ENCODE assay signal across 18 cellular contexts in genomic region chr16:54026456-54026855, GRCh38.
DNase-seq lines count a peak whose midpoint lies in the region; TF ChIP-seq lines count a peak whose summit lies in the region.
"Had no signal": no experiment of that assay in that cellular context is flagged by ENCODE, and none has a peak within 500 bp of the region (broad histone marks: within the 10 kb centered on the region; RNA-seq: fewer than 3 reads in every experiment).

No MANE protein-coding gene starts in this region.

- H3K23ac ChIP-seq in mesenchymal stem cell (ENCODE audit: low read length in 2 of 2) (no peak overlapping the region), mesendoderm (ENCODE audit: low read length) (no peak overlapping the region)

- H3K27me3 Mint-ChIP-seq in Calu3 (ENCODE audit: unreplicated experiment) (no peaks in the 10 kb centered on the region), osteocyte (ENCODE audit: unreplicated experiment) (no peaks in the 10 kb centered on the region)
- H3K27me3 Mint-ChIP-seq: CD8-positive, alpha-beta memory T cell; stimulated activated naive CD8-positive, alpha-beta T cell treated with anti-CD3 and anti-CD28 coated beads, Interleukin-15, amount 100 ng/mL, for 72 hours had no signal

- H3K4me2 ChIP-seq in mammary epithelial cell (ENCODE audit: insufficient read depth, low read depth, low read length) (no peak overlapping the region), mesenchymal stem cell (ENCODE audit: low read length, poor library complexity, severe bottlenecking) (no peak overlapping the region), mesendoderm (ENCODE audit: low read length) (no peak overlapping the region)
- H3K4me2 ChIP-seq: neural progenitor cell had no signal

- H3K9me3 ChIP-seq in mammary epithelial cell (replicated peaks; ENCODE audit: insufficient read depth, low read length) (peaks cover 12% of the 10 kb centered on the region), mesenchymal stem cell (ENCODE audit: control insufficient read depth, low read length) (peaks cover 8% of the 10 kb centered on the region), uterus (no peaks in the 10 kb centered on the region)

- H4K5ac ChIP-seq in mesendoderm (ENCODE audit: low read length) = no peak overlapping the region

- H2BK15ac ChIP-seq in mesenchymal stem cell (ENCODE audit: low read depth, poor library complexity, severe bottlenecking) (no peak overlapping the region), mesendoderm (replicated peaks; ENCODE audit: low read depth) (no peak overlapping the region)

- H4K20me1 ChIP-seq in mammary epithelial cell (ENCODE audit: insufficient read depth, low read length) = no peaks in the 10 kb centered on the region

- H3K4me1 Mint-ChIP-seq in Calu3 (ENCODE audit: low read depth, unreplicated experiment) (peaks cover 35% of the 10 kb centered on the region), osteocyte (ENCODE audit: unreplicated experiment) (peaks cover 2% of the 10 kb centered on the region)
- H3K4me1 Mint-ChIP-seq: CD8-positive, alpha-beta memory T cell; stimulated activated naive CD8-positive, alpha-beta T cell treated with anti-CD3 and anti-CD28 coated beads, Interleukin-15, amount 100 ng/mL, for 72 hours had no signal

- dilution Hi-C loops in mammary epithelial cell (cut with HindIII; ENCODE audit: low sequenced_read_pairs) = no loop called here

- DNase-seq in Calu3 = no peak
- DNase-seq in RPMI7951 (ENCODE audit: low read depth) = peak; percentile 5
- no peak for DNase-seq in mammary epithelial cell
- no peak for DNase-seq in mesenchymal stem cell
- no peak for DNase-seq in lower leg skin (ENCODE audit: low spot score in 2 of 2)
- DNase-seq in mesendoderm = no peak
- no peak for DNase-seq in uterus
- no peak for DNase-seq in osteocyte (ENCODE audit: extremely low spot score, unreplicated experiment)
- DNase-seq: activated T-cell treated with anti-CD3 and anti-CD28 coated beads, Interleukin-2, amount 50 U/mL, for 72 hours; CD8-positive, alpha-beta memory T cell; left colon; NCI-H1417 treated with DMSO at 0.1 percent for 48 hours; NCI-H524 treated with DMSO at 0.1 percent for 48 hours; spleen; stimulated activated CD4-positive, alpha-beta T cell treated with anti-CD3 and anti-CD28 coated beads, Interleukin-4, amount 100 ng/mL, for 24 hours; stimulated activated naive CD8-positive, alpha-beta T cell treated with anti-CD3 and anti-CD28 coated beads, Interleukin-15, amount 100 ng/mL, for 72 hours; transverse colon had no signal

- intact Hi-C loops in Calu3 (cut with micrococcal nuclease; ENCODE audit: unreplicated experiment) = no loop called here
- intact Hi-C loops in mammary epithelial cell (cut with micrococcal nuclease) = no loop called here
- intact Hi-C loops in lower leg skin (cut with DNase I; ENCODE audit: low total_unique reads) = no loop called here
- intact Hi-C loops in uterus (cut with DNase I; ENCODE audit: low total_unique reads) = no loop called here

- H4K8ac ChIP-seq in mesenchymal stem cell (ENCODE audit: low read length) (no peak overlapping the region), mesendoderm (ENCODE audit: low read depth, low read length) (no peak overlapping the region)

- H2AK5ac ChIP-seq in mesenchymal stem cell (ENCODE audit: low read length, severe bottlenecking) = no peak overlapping the region
- H2AK5ac ChIP-seq in mesendoderm (ENCODE audit: low read length) = no peak overlapping the region

- no peak overlapping the region for H3K9ac ChIP-seq in mammary epithelial cell (ENCODE audit: insufficient read depth, low read length)
- H3K9ac ChIP-seq in mesenchymal stem cell (ENCODE audit: low read length) = no peak overlapping the region
- H3K9ac ChIP-seq in mesendoderm (ENCODE audit: low read length) = no peak overlapping the region
- H3K9ac ChIP-seq: neural progenitor cell had no signal

- H3K4me1 ChIP-seq in mammary epithelial cell (ENCODE audit: insufficient read depth, low read length) (peaks cover 18% of the 10 kb centered on the region), mesenchymal stem cell (ENCODE audit: control insufficient read depth, insufficient read depth, low read depth, low read length) (no peaks in the 10 kb centered on the region), mesendoderm (ENCODE audit: control insufficient read depth, low read depth, low read length) (peaks cover 1% of the 10 kb centered on the region), uterus (no peaks in the 10 kb centered on the region)
- H3K4me1 ChIP-seq: spleen, transverse colon had no signal

- H3K79me1 ChIP-seq in mesenchymal stem cell (replicated peaks; ENCODE audit: low read length, poor library complexity, severe bottlenecking) (no peaks in the 10 kb centered on the region), mesendoderm (ENCODE audit: low read length) (no peaks in the 10 kb centered on the region)

- in situ Hi-C loops in mammary epithelial cell (cut with MboI; ENCODE audit: low sequenced_read_pairs in 2 of 2) = no loop called here

- TF ChIP-seq CTCF in Calu3 (IDR thresholded peaks at IDR 0.05; ENCODE audit: unreplicated experiment) = no peak
- TF ChIP-seq CTCF in mammary epithelial cell (conservative IDR thresholded peaks at IDR 0.05 in 1 of 2, IDR thresholded peaks at IDR 0.05 in 1 of 2; ENCODE audit: extremely low read depth in 1 of 2, insufficient read depth in 1 of 2, low read depth in 1 of 2, low read length in 2 of 2) = no peak
- TF ChIP-seq CTCF in lower leg skin (IDR thresholded peaks at IDR 0.05) = no peak
- TF ChIP-seq CTCF in uterus (IDR thresholded peaks at IDR 0.05) = no peak
- TF ChIP-seq CTCF in osteocyte (IDR thresholded peaks at IDR 0.05) = no peak

- no peak overlapping the region for H3K14ac ChIP-seq in mesenchymal stem cell (ENCODE audit: low read length in 2 of 2)

- H3K18ac ChIP-seq in mesenchymal stem cell (ENCODE audit: low read depth in 1 of 2, low read length in 2 of 2) (no peak overlapping the region), mesendoderm (ENCODE audit: low read length) (no peak overlapping the region)

- H2BK120ac ChIP-seq in mesenchymal stem cell (ENCODE audit: low read depth, low read length) (peak overlapping the region; percentile 43), mesendoderm (ENCODE audit: low read depth, low read length) (no peak overlapping the region)

- no peak overlapping the region for H2AFZ ChIP-seq in mammary epithelial cell (ENCODE audit: low read depth, low read length)
- H2AFZ ChIP-seq in mesenchymal stem cell (ENCODE audit: low read depth, low read length) = no peak overlapping the region
- H2AFZ ChIP-seq: neural progenitor cell had no signal

- H3K36me3 ChIP-seq in mammary epithelial cell (ENCODE audit: insufficient read depth, low read length) (no peaks in the 10 kb centered on the region), mesenchymal stem cell (ENCODE audit: control insufficient read depth in 1 of 2, insufficient read depth in 2 of 2, low read depth in 1 of 2, low read length in 2 of 2) (peaks cover 0 to 5% of the 10 kb centered on the region in 2 experiments), mesendoderm (ENCODE audit: control insufficient read depth, insufficient read depth, low read length) (no peaks in the 10 kb centered on the region), uterus (no peaks in the 10 kb centered on the region)

- H3K9me3 Mint-ChIP-seq in Calu3 (ENCODE audit: low read depth, unreplicated experiment) (peaks cover 6% of the 10 kb centered on the region), osteocyte (ENCODE audit: unreplicated experiment) (peaks cover 12% of the 10 kb centered on the region)

- peaks cover 5% of the 10 kb centered on the region for H3K36me3 Mint-ChIP-seq in Calu3 (ENCODE audit: insufficient read depth, unreplicated experiment)
- peaks cover 10% of the 10 kb centered on the region for H3K36me3 Mint-ChIP-seq in osteocyte (ENCODE audit: unreplicated experiment)

- 56% methylated on average over 1 of the region's 1 CpG for WGBS in mammary epithelial cell (ENCODE audit: low coverage, missing lambda C conversion rate)
- 67% methylated on average over 1 of the region's 1 CpG for WGBS in mesenchymal stem cell
- WGBS in lower leg skin, 2 donors = 57 to 61% methylated on average over 1 of the region's 1 CpG
- WGBS in mesendoderm (ENCODE audit: extremely low coverage, insufficient coverage, low lambda C conversion rate) = no CpG with 5 or more reads among the region's 1 CpG

- H3K4ac ChIP-seq in mesenchymal stem cell (ENCODE audit: low read depth in 1 of 2, low read length in 2 of 2) = no peak overlapping the region
- H3K4ac ChIP-seq in mesendoderm (ENCODE audit: low read depth, low read length) = no peak overlapping the region

- H3K56ac ChIP-seq in mesendoderm (ENCODE audit: low read length) = no peak overlapping the region

- TF ChIP-seq POLR2A in lower leg skin (IDR thresholded peaks at IDR 0.05) = no peak
- TF ChIP-seq POLR2A in uterus (IDR thresholded peaks at IDR 0.05) = no peak

- H3K27ac Mint-ChIP-seq in Calu3 (ENCODE audit: unreplicated experiment) = peak overlapping the region; percentile 55
- no peak overlapping the region for H3K27ac Mint-ChIP-seq in osteocyte (ENCODE audit: unreplicated experiment)
- H3K27ac Mint-ChIP-seq: activated T-cell treated with anti-CD3 and anti-CD28 coated beads, Interleukin-2, amount 50 U/mL, for 72 hours; CD8-positive, alpha-beta memory T cell; neural progenitor cell; stimulated activated naive CD8-positive, alpha-beta T cell treated with anti-CD3 and anti-CD28 coated beads, Interleukin-15, amount 100 ng/mL, for 72 hours had no signal

- H4K91ac ChIP-seq in mesenchymal stem cell (ENCODE audit: low read length) = no peak overlapping the region

- CTCF ChIA-PET in Calu3 (lab: Charles Lee) (no interaction called here), mammary epithelial cell (lab: Charles Lee; ENCODE audit: low non-redundant PET) (no interaction called here)

- H3K27ac ChIP-seq in mammary epithelial cell (ENCODE audit: insufficient read depth, low read depth, low read length) = peak overlapping the region; percentile 24
- no peak overlapping the region for H3K27ac ChIP-seq in mesenchymal stem cell (ENCODE audit: low read length, poor library complexity, severe bottlenecking)
- no peak overlapping the region for H3K27ac ChIP-seq in mesendoderm (ENCODE audit: low read depth, low read length)
- no peak overlapping the region for H3K27ac ChIP-seq in uterus
- H3K27ac ChIP-seq: neural progenitor cell, spleen, transverse colon had no signal

- H3K79me2 ChIP-seq in mammary epithelial cell (ENCODE audit: insufficient read depth, low read length) = no peaks in the 10 kb centered on the region
- no peaks in the 10 kb centered on the region for H3K79me2 ChIP-seq in mesendoderm (ENCODE audit: control insufficient read depth, insufficient read depth, low read length)

- H3K4me3 ChIP-seq in mammary epithelial cell (replicated peaks in 1 of 3; ENCODE audit: insufficient read depth in 1 of 3, low read depth in 2 of 3, low read length in 3 of 3) = no peak overlapping the region
- no peak overlapping the region for H3K4me3 ChIP-seq in mesenchymal stem cell (ENCODE audit: insufficient read depth in 1 of 2, low read depth in 1 of 2, low read length in 2 of 2)
- H3K4me3 ChIP-seq in lower leg skin (ENCODE audit: low read depth, poor library complexity, severe bottlenecking) = no peak overlapping the region
- H3K4me3 ChIP-seq in mesendoderm (ENCODE audit: low read length) = no peak overlapping the region
- no peak overlapping the region for H3K4me3 ChIP-seq in uterus
- H3K4me3 ChIP-seq: neural progenitor cell, spleen, transverse colon had no signal

- H2BK5ac ChIP-seq in mesenchymal stem cell (ENCODE audit: low read depth, low read length, poor library complexity, severe bottlenecking) (no peak overlapping the region), mesendoderm (ENCODE audit: low read length) (no peak overlapping the region)

- no peak overlapping the region for H2BK12ac ChIP-seq in mesenchymal stem cell (ENCODE audit: low read length in 2 of 2)

- H3K4me3 Mint-ChIP-seq in Calu3 (ENCODE audit: low read depth, unreplicated experiment) (no peak overlapping the region), osteocyte (ENCODE audit: unreplicated experiment) (no peak overlapping the region)
- H3K4me3 Mint-ChIP-seq: activated T-cell treated with anti-CD3 and anti-CD28 coated beads, Interleukin-2, amount 50 U/mL, for 72 hours; CD8-positive, alpha-beta memory T cell; neural progenitor cell; stimulated activated naive CD8-positive, alpha-beta T cell treated with anti-CD3 and anti-CD28 coated beads, Interleukin-15, amount 100 ng/mL, for 72 hours had no signal

- BruUV-seq in Calu3 (replicated peaks; lab: Mats Ljungman, UMichigan) = no TSS peak
- no TSS peak for BruUV-seq in mammary epithelial cell (replicated peaks; lab: Mats Ljungman, UMichigan)

- H3K27me3 ChIP-seq in mammary epithelial cell (ENCODE audit: insufficient read depth, low read length) (no peaks in the 10 kb centered on the region), mesenchymal stem cell (ENCODE audit: control insufficient read depth in 1 of 2, insufficient read depth in 1 of 2, low read length in 2 of 2) (no peaks in the 10 kb centered on the region), mesendoderm (ENCODE audit: insufficient read depth, low read length, poor library complexity) (no peaks in the 10 kb centered on the region), uterus (no peaks in the 10 kb centered on the region)
- H3K27me3 ChIP-seq: neural progenitor cell, spleen, transverse colon had no signal
